8 cellular contexts compared by ENCODE assay signal in the genomic region with DNA sequence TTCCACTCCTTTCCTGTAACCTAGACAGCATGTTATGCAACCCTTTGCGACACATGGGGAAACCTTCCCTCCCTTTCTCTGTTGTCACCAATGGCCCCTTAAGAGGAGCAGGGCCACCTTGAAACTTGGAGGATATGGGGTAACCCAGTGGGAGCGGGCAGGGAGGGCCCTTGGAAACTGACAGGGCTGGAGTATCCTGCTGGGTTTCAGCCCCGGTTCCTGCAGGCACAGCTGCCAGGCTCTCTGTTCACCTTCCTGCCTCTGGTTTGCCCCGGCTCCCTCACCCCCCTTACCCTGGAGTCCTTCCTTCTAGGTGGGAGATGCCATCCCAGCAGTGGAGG. TPM values are rescaled to one million over a fixed set of nuclear protein-coding genes. Genes with fewer than 3 reads are reported as not detected.
A peak's percentile ranks its signal among the peaks of the same experiment; 100 is the strongest.
DNase-seq lines count a peak whose midpoint lies in the region; ATAC-seq and TF ChIP-seq lines count a peak whose summit lies in the region.

No MANE protein-coding gene starts in this region.

- DNase-seq in GM12865 (ENCODE audit: low read depth): no peak
- DNase-seq in RWPE1 (ENCODE audit: low spot score): no peak
- no peak for DNase-seq in epithelial cell of proximal tubule (ENCODE audit: low read depth)
- DNase-seq in psoas muscle: no peak
- DNase-seq in stimulated activated CD4-positive, alpha-beta T cell treated with anti-CD3 and anti-CD28 coated beads, Interleukin-1b, Interleukin-23, amount 100 ng/mL, for 48 hours: no peak
- no peak for DNase-seq in NCI-H510A (lab: John Stamatoyannopoulos, UW)
- no peak for DNase-seq in dermis blood vessel endothelial cell

- H3K36me3 ChIP-seq in psoas muscle (ENCODE audit: insufficient read depth in 1 of 2, low read depth in 1 of 2): peaks cover 5 to 40% of the 10 kb centered on the region in 2 donors

- CTCF ChIA-PET in RWPE1 (lab: Yijun Ruan, JAX): interaction anchor here (1.0 kb wide), 1 partner anchor 35 kb away, joined by 5 read pairs; no protein-coding TSS in a partner anchor

- H3K27ac ChIP-seq in RWPE1: peak overlapping the region; percentile 100
- no peak overlapping the region for H3K27ac ChIP-seq in psoas muscle

- H3K4me1 ChIP-seq in psoas muscle: peaks cover 7% of the 10 kb centered on the region

- TF ChIP-seq CTCF in GM12865 (IDR thresholded peaks at IDR 0.05; ENCODE audit: insufficient read depth, low read depth, low read length, missing control alignments): no peak
- no peak for TF ChIP-seq CTCF in RWPE1 (conservative IDR thresholded peaks at IDR 0.05; ENCODE audit: low read depth)
- TF ChIP-seq CTCF in epithelial cell of proximal tubule (conservative IDR thresholded peaks at IDR 0.05; ENCODE audit: low read depth, low read length): no peak
- TF ChIP-seq CTCF in psoas muscle (IDR thresholded peaks at IDR 0.05): no peak

- ATAC-seq in psoas muscle (no peak), GM21825 (IDR thresholded peaks at IDR 0.05; ENCODE audit: unreplicated experiment) (no peak)

- no peaks in the 10 kb centered on the region for H3K9me3 ChIP-seq in psoas muscle

- 83 to 95% (median 93%) methylated on average over 4 of the region's 4 CpGs for WGBS in psoas muscle, 3 donors

- intact Hi-C loops in psoas muscle (cut with DNase I): loop anchor here in 1 of 2 donors (2.0 kb wide), 1 partner anchor 35 kb away; no protein-coding TSS in a partner anchor

- H3K4me3 ChIP-seq in GM12865 (ENCODE audit: low read depth, low read length) (peak overlapping the region; percentile 99), epithelial cell of proximal tubule (ENCODE audit: low read depth, low read length) (peak overlapping the region; percentile 97), psoas muscle (peak overlapping the region; percentile 86)

- H3K27me3 ChIP-seq in psoas muscle (ENCODE audit: insufficient read depth in 3 of 3, low read length in 2 of 3): no peaks in the 10 kb centered on the region

- POLR2A ChIA-PET in RWPE1 (lab: Yijun Ruan, JAX; ENCODE audit: low non-redundant PET): no interaction called here

RNA-seq across cellular contexts. Expression of gene PRDX5, which starts 1.5 kb away (rescaled TPM):
- 284 and 357 TPM in 2 replicates for total RNA-seq in epithelial cell of proximal tubule
- 100 to 1,000 TPM; 122 to 178 (median 156) TPM for total RNA-seq in psoas muscle
- 100 to 1,000 TPM; 304 to 323 (median 321) TPM for polyA plus RNA-seq in psoas muscle
- 129 and 245 TPM in 2 replicates for total RNA-seq in dermis blood vessel endothelial cell

RNA-seq across cellular contexts. Expression of gene TRMT112, which starts 2.0 kb away (rescaled TPM):
- total RNA-seq in epithelial cell of proximal tubule (359 and 470 TPM in 2 replicates), psoas muscle (100 to 1,000 TPM in 1 of 4 donors, 10 to 100 TPM in 3; 78.1 to 135 (median 88.0) TPM), dermis blood vessel endothelial cell (202 and 290 TPM in 2 replicates)
- 100 to 1,000 TPM; 125 to 311 (median 190) TPM for polyA plus RNA-seq in psoas muscle

RNA-seq across cellular contexts. Expression of gene ESRRA, which starts 14.1 kb away (rescaled TPM):
- total RNA-seq in epithelial cell of proximal tubule (47.2 and 61.9 TPM in 2 replicates), psoas muscle (100 to 1,000 TPM; 104 to 261 (median 146) TPM), dermis blood vessel endothelial cell (60.3 and 76.7 TPM in 2 replicates)
- polyA plus RNA-seq in psoas muscle: 100 to 1,000 TPM; 274 to 362 (median 316) TPM

RNA-seq across cellular contexts. Expression of gene CATSPERZ, which starts 19.2 kb away (rescaled TPM):
- total RNA-seq in epithelial cell of proximal tubule (not detected in 2 replicates), psoas muscle (not detected), dermis blood vessel endothelial cell (not detected in 2 replicates)
- polyA plus RNA-seq in psoas muscle: under 1 TPM in 1 of 3 donors, not detected in 2; 0.05 TPM

RNA-seq across cellular contexts. Expression of gene CCDC88B, which starts 20.6 kb away (rescaled TPM):
- total RNA-seq in epithelial cell of proximal tubule: 2.5 and 4.8 TPM in 2 replicates
- total RNA-seq in psoas muscle: 1 to 10 TPM; 1.4 to 2.9 (median 2.2) TPM
- polyA plus RNA-seq in psoas muscle: 1 to 10 TPM; 2.5 to 3.6 (median 3.2) TPM
- total RNA-seq in dermis blood vessel endothelial cell: 0.56 and 1.2 TPM in 2 replicates
